Comparison of ENCODE assay signal across 13 cellular contexts in the genomic region with DNA sequence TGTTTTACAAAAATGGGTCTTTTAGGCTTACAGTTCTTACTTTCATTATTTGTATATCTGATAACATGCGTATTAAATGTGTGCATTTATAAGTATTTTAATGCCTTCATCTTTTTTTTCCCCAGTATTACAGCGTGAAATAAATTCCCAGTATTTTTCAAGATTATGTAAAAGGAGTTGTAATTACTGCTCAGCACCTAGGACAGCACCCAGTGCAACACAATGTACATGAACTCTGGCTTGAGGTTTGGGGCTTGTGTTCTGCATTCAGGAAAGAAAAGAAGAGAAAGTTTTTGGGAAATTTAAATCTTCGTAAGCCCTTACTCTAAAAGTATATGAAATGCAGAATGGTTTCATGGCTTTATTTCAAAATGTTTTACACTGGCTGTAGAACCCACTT. TPM values are rescaled to one million over a fixed set of nuclear protein-coding genes. Genes with fewer than 3 reads are reported as not detected.
A peak's percentile ranks its signal among the peaks of the same experiment; 100 is the strongest.
DNase-seq lines count a peak whose midpoint lies in the region; ATAC-seq and TF ChIP-seq lines count a peak whose summit lies in the region.
"Had no signal": no experiment of that assay in that cellular context is flagged by ENCODE, and none has a peak within 500 bp of the region (broad histone marks: within the 10 kb centered on the region; RNA-seq: fewer than 3 reads in every experiment).

No MANE protein-coding gene starts in this region.

- DNase-seq in MCF 10A (ENCODE audit: unreplicated experiment) (peak; percentile 47), breast epithelium (ENCODE audit: low spot score in 2 of 2) (no peak), SK-N-SH (no peak), fibroblast of mammary gland (ENCODE audit: low read depth) (peak; percentile 51), smooth muscle cell of the brain vasculature (ENCODE audit: low read depth, low spot score) (peak; percentile 28), aorta (no peak), D341Med (ENCODE audit: low spot score) (no peak)
- DNase-seq in activated naive CD8-positive, alpha-beta T cell treated with anti-CD3 and anti-CD28 coated beads for 36 hours, result no peak
- DNase-seq: amygdala, NCI-H82, occipital lobe, T-helper 1 cell had no signal

- no peak for TF ChIP-seq POLR2A in breast epithelium (IDR thresholded peaks at IDR 0.05)

- no peak for TF ChIP-seq EP300 in SK-N-SH (IDR thresholded peaks at IDR 0.05; ENCODE audit: borderline replicate concordance in 1 of 2, low read depth in 1 of 2, low read length in 1 of 2)

- peaks cover 100% of the 10 kb centered on the region for H3K79me2 ChIP-seq in SK-N-SH (ENCODE audit: insufficient read depth)

- intact Hi-C loops in MCF 10A (cut with micrococcal nuclease) (no loop called here), breast epithelium (cut with DNase I; ENCODE audit: low total_unique reads) (no loop called here), aorta (cut with DNase I) (no loop called here)

- TF ChIP-seq CTCF in MCF 10A (IDR thresholded peaks at IDR 0.05; ENCODE audit: unreplicated experiment) (no peak), breast epithelium (IDR thresholded peaks at IDR 0.05) (no peak), SK-N-SH (IDR thresholded peaks at IDR 0.05) (no peak), fibroblast of mammary gland (conservative IDR thresholded peaks at IDR 0.05; ENCODE audit: control insufficient read depth, insufficient read depth, low read depth, low read length) (no peak)

- no peaks in the 10 kb centered on the region for H3K27me3 ChIP-seq in breast epithelium
- no peaks in the 10 kb centered on the region for H3K27me3 ChIP-seq in SK-N-SH (ENCODE audit: insufficient read depth)
- no peaks in the 10 kb centered on the region for H3K27me3 ChIP-seq in aorta (ENCODE audit: control insufficient read depth in 1 of 2, insufficient read depth in 2 of 2, low read length in 1 of 2)

- no peaks in the 10 kb centered on the region for H3K4me1 Mint-ChIP-seq in MCF 10A (ENCODE audit: insufficient read depth, unreplicated experiment)
- peaks cover 32% of the 10 kb centered on the region for H3K4me1 Mint-ChIP-seq in activated naive CD8-positive, alpha-beta T cell treated with anti-CD3 and anti-CD28 coated beads for 36 hours

- peaks cover 10% of the 10 kb centered on the region for H3F3A ChIP-seq in SK-N-SH (replicated peaks; ENCODE audit: insufficient read depth)

- H3K9me3 ChIP-seq in breast epithelium (no peaks in the 10 kb centered on the region), SK-N-SH (no peaks in the 10 kb centered on the region), aorta (ENCODE audit: control insufficient read depth, low read length) (no peaks in the 10 kb centered on the region)

- H3K9me2 ChIP-seq in SK-N-SH, result no peaks in the 10 kb centered on the region

- no peak overlapping the region for H3K27ac Mint-ChIP-seq in MCF 10A (ENCODE audit: low read depth, unreplicated experiment)
- no peak overlapping the region for H3K27ac Mint-ChIP-seq in activated naive CD8-positive, alpha-beta T cell treated with anti-CD3 and anti-CD28 coated beads for 36 hours
- H3K27ac Mint-ChIP-seq: stimulated activated naive CD8-positive, alpha-beta T cell treated with anti-CD3 and anti-CD28 coated beads, Interleukin-15, Interleukin-2, amounts not matched to agents 100 ng/mL and 50 ng/mL, for 24 hours had no signal

- ATAC-seq in aorta (ENCODE audit: low FRiP score), result no peak

- no peaks in the 10 kb centered on the region for H3K9me3 Mint-ChIP-seq in MCF 10A (ENCODE audit: unreplicated experiment)
- no peaks in the 10 kb centered on the region for H3K9me3 Mint-ChIP-seq in activated naive CD8-positive, alpha-beta T cell treated with anti-CD3 and anti-CD28 coated beads for 36 hours
- H3K9me3 Mint-ChIP-seq: stimulated activated naive CD8-positive, alpha-beta T cell treated with anti-CD3 and anti-CD28 coated beads, Interleukin-15, Interleukin-2, amounts not matched to agents 100 ng/mL and 50 ng/mL, for 24 hours had no signal

- H3K36me3 ChIP-seq in breast epithelium (no peaks in the 10 kb centered on the region), SK-N-SH (replicated peaks in 1 of 2; ENCODE audit: control insufficient read depth in 1 of 2, insufficient read depth in 2 of 2, low read length in 1 of 2) (peaks cover 27 to 42% of the 10 kb centered on the region in 2 experiments), aorta (ENCODE audit: control insufficient read depth in 1 of 2, insufficient read depth in 2 of 2, low read length in 1 of 2) (peaks cover 0 to 7% of the 10 kb centered on the region in 2 donors)

- no peak overlapping the region for H2AFZ ChIP-seq in SK-N-SH (ENCODE audit: low read depth)

- H3K4me1 ChIP-seq in breast epithelium, result no peaks in the 10 kb centered on the region
- no peaks in the 10 kb centered on the region; a peak in 1 of 4 replicates for H3K4me1 ChIP-seq in SK-N-SH (ENCODE audit: control insufficient read depth in 1 of 2, insufficient read depth in 2 of 2, low read depth in 1 of 2, low read length in 1 of 2)
- H3K4me1 ChIP-seq in aorta (ENCODE audit: control insufficient read depth in 1 of 2, insufficient read depth in 2 of 2, low read length in 2 of 2), result peaks cover 0 to under 1% of the 10 kb centered on the region in 2 donors

- H3K36me3 Mint-ChIP-seq in MCF 10A (ENCODE audit: insufficient read depth, unreplicated experiment), result peaks cover 35% of the 10 kb centered on the region
- H3K36me3 Mint-ChIP-seq in activated naive CD8-positive, alpha-beta T cell treated with anti-CD3 and anti-CD28 coated beads for 36 hours, result peaks cover 52% of the 10 kb centered on the region

- no peak overlapping the region for H3K4me3 ChIP-seq in breast epithelium
- no peak overlapping the region for H3K4me3 ChIP-seq in SK-N-SH (ENCODE audit: low read depth in 2 of 2, low read length in 1 of 2)
- H3K4me3 ChIP-seq in fibroblast of mammary gland (ENCODE audit: control insufficient read depth, low read depth, low read length), result no peak overlapping the region
- H3K4me3 ChIP-seq in aorta (ENCODE audit: low read length in 2 of 2), result no peak overlapping the region

- POLR2A ChIA-PET in MCF 10A (lab: Yijun Ruan, JAX), result interaction anchor here (1.1 kb wide), 1 partner anchor 16 kb away, joined by 3 read pairs; no protein-coding TSS in a partner anchor
- POLR2A ChIA-PET in SK-N-SH (lab: Yijun Ruan, JAX), result no interaction called here

- no peak for TF ChIP-seq RAD21 in SK-N-SH (IDR thresholded peaks at IDR 0.05; ENCODE audit: low read length)

- no peak overlapping the region for H3K4me2 ChIP-seq in SK-N-SH

- H3K27ac ChIP-seq in breast epithelium, result no peak overlapping the region
- H3K27ac ChIP-seq in SK-N-SH (ENCODE audit: low read depth in 2 of 2, low read length in 1 of 2), result no peak overlapping the region
- H3K27ac ChIP-seq in aorta (ENCODE audit: low read depth in 1 of 2, low read length in 2 of 2), result no peak overlapping the region

- WGBS in SK-N-SH (ENCODE audit: low lambda C conversion rate), result 93% methylated on average over 3 of the region's 3 CpGs
- WGBS in aorta, 2 donors, result 73 to 75% methylated on average over 3 of the region's 3 CpGs

- CTCF ChIA-PET in MCF 10A (lab: Yijun Ruan, JAX), result no interaction called here
- CTCF ChIA-PET in SK-N-SH (lab: Yijun Ruan, JAX), result no interaction called here

- BruUV-seq in MCF 10A (replicated peaks; lab: Mats Ljungman, UMichigan), result no TSS peak

- no peak overlapping the region for H3K4me3 Mint-ChIP-seq in MCF 10A (ENCODE audit: unreplicated experiment)
- no peak overlapping the region for H3K4me3 Mint-ChIP-seq in activated naive CD8-positive, alpha-beta T cell treated with anti-CD3 and anti-CD28 coated beads for 36 hours
- H3K4me3 Mint-ChIP-seq: stimulated activated naive CD8-positive, alpha-beta T cell treated with anti-CD3 and anti-CD28 coated beads, Interleukin-15, Interleukin-2, amounts not matched to agents 100 ng/mL and 50 ng/mL, for 24 hours had no signal

- H4K20me1 ChIP-seq in SK-N-SH (ENCODE audit: insufficient read depth), result peaks cover 100% of the 10 kb centered on the region

- no peaks in the 10 kb centered on the region for H3K27me3 Mint-ChIP-seq in MCF 10A (ENCODE audit: insufficient read depth, unreplicated experiment)
- no peaks in the 10 kb centered on the region for H3K27me3 Mint-ChIP-seq in activated naive CD8-positive, alpha-beta T cell treated with anti-CD3 and anti-CD28 coated beads for 36 hours
- H3K27me3 Mint-ChIP-seq: stimulated activated naive CD8-positive, alpha-beta T cell treated with anti-CD3 and anti-CD28 coated beads, Interleukin-15, Interleukin-2, amounts not matched to agents 100 ng/mL and 50 ng/mL, for 24 hours had no signal

- H3K9ac ChIP-seq in SK-N-SH, result no peak overlapping the region

TF ChIP-seq in SK-N-SH, 30 proteins besides CTCF, POLR2A, EP300 and RAD21:
- TF ChIP-seq, protein P1, sequence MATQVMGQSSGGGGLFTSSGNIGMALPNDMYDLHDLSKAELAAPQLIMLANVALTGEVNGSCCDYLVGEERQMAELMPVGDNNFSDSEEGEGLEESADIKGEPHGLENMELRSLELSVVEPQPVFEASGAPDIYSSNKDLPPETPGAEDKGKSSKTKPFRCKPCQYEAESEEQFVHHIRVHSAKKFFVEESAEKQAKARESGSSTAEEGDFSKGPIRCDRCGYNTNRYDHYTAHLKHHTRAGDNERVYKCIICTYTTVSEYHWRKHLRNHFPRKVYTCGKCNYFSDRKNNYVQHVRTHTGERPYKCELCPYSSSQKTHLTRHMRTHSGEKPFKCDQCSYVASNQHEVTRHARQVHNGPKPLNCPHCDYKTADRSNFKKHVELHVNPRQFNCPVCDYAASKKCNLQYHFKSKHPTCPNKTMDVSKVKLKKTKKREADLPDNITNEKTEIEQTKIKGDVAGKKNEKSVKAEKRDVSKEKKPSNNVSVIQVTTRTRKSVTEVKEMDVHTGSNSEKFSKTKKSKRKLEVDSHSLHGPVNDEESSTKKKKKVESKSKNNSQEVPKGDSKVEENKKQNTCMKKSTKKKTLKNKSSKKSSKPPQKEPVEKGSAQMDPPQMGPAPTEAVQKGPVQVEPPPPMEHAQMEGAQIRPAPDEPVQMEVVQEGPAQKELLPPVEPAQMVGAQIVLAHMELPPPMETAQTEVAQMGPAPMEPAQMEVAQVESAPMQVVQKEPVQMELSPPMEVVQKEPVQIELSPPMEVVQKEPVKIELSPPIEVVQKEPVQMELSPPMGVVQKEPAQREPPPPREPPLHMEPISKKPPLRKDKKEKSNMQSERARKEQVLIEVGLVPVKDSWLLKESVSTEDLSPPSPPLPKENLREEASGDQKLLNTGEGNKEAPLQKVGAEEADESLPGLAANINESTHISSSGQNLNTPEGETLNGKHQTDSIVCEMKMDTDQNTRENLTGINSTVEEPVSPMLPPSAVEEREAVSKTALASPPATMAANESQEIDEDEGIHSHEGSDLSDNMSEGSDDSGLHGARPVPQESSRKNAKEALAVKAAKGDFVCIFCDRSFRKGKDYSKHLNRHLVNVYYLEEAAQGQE (IDR thresholded peaks at IDR 0.05; ENCODE audit: low read depth, low read length), result peak; percentile 97
- TF ChIP-seq MEF2A (IDR thresholded peaks at IDR 0.05; ENCODE audit: borderline replicate concordance, low read depth), result no peak

RNA-seq across cellular contexts. Expression of a gene that starts 16.7 kb away (rescaled TPM):
- total RNA-seq in MCF 10A (2022) (112 and 142 TPM in 2 replicates), breast epithelium (100 to 1,000 TPM; 203 to 290 (median 266) TPM), aorta (100 to 1,000 TPM; 143 to 184 TPM)
- polyA plus RNA-seq in SK-N-SH (2012; rRNA removed) (28.1 and 32.2 TPM in 2 replicates), aorta (100 to 1,000 TPM in 1 of 2 donors, 10 to 100 TPM in 1; 23.8 to 110 TPM)
- polyA plus RNA-seq in SK-N-SH (2012; cell fraction: cytosol; rRNA removed), result 29.6 and 32.9 TPM in 2 replicates
- 62.1 and 95.1 TPM in 2 replicates for polyA plus RNA-seq in SK-N-SH (2012; cell fraction: nucleus; rRNA removed)
- total RNA-seq in activated naive CD8-positive, alpha-beta T cell treated with anti-CD3 and anti-CD28 coated beads for 36 hours, result 10 to 100 TPM; 65.5 to 68.2 TPM

Comparison
In these comparisons a context has a peak if more than half of its experiments do, and no peak if none do; other contexts are left out.
1. DNase-seq: peak in MCF 10A (single experiment), fibroblast of mammary gland (single experiment) and smooth muscle cell of the brain vasculature (single experiment); none in breast epithelium (0 of 2), SK-N-SH (single experiment), aorta (0 of 2), activated naive CD8-positive, alpha-beta T cell treated with anti-CD3 and anti-CD28 coated beads for 36 hours (single experiment) and D341Med (single experiment).